ENCODE assay signal across 11 cellular contexts in the genomic region with DNA sequence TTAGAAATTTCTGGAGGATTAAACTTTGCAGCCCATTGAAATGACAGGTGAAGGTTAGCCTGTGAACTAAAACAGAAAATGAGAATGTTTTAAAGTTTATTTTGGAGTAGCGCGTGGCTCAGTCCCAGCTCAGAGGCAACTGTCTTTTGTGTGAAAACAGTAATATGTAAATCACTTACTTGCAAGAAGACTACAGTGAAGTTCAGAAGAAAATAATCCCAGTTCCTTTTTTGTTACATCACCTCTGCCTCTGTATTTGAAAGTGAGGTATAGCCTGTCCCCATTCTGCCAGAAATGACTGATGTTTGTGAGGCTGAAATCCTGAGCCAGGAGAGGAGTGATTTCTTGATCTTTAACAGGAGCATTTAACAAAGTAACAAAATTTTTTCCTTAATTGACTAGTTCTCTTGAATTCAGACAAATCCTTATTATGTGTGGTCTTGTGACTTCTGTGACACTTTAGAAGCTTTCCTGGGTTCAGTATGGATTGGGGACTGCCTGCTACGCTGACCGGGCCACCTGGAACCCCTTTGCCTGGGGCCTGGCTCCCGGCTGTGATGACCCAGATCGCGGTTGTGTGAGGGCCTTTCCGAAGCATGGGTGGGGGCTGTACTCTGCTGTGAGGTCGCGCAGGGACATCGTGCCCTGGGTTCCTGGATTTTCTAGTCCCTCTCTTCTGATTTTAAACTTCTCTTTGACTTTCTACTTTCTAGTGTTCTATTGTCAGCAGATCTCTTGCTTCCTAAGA. TPM values are rescaled to one million over a fixed set of nuclear protein-coding genes. Genes with fewer than 3 reads are reported as not detected.
DNase-seq lines count a peak whose midpoint lies in the region; ATAC-seq and TF ChIP-seq lines count a peak whose summit lies in the region.
"Had no signal": no experiment of that assay in that cellular context is flagged by ENCODE, and none has a peak within 500 bp of the region (broad histone marks: within the 10 kb centered on the region; RNA-seq: fewer than 3 reads in every experiment).

No MANE protein-coding gene starts in this region.

- ATAC-seq in GM18867 (IDR thresholded peaks at IDR 0.05; ENCODE audit: unreplicated experiment) (peak; percentile 100), GM21515 (IDR thresholded peaks at IDR 0.05; ENCODE audit: unreplicated experiment) (peak; percentile 99), HG03066 (IDR thresholded peaks at IDR 0.05; ENCODE audit: low read depth, unreplicated experiment) (peak; percentile 100), left cardiac atrium (no peak)
- ATAC-seq: activated CD4-positive, CD25-positive, alpha-beta regulatory T cell treated with anti-CD3 and anti-CD28 coated beads, Interleukin-2, amount 50 U/mL, for 24 hours had no signal

- H3K4me3 Mint-ChIP-seq in brain, result peak overlapping the region in 1 of 5 experiments; percentile 4
- H3K4me3 Mint-ChIP-seq: activated naive CD8-positive, alpha-beta T cell treated with anti-CD3 and anti-CD28 coated beads, Interleukin-2, amount 10 ng/mL, durations not matched to agents 7 days and 5 days had no signal

- intact Hi-C loops in left cardiac atrium (cut with DNase I), result no loop called here

- DNase-seq in left cardiac atrium (no peak), glomerular visceral epithelial cell (ENCODE audit: extremely low spot score) (no peak), SKM-1 (lab: John Stamatoyannopoulos, UW; ENCODE audit: unreplicated experiment) (no peak)
- DNase-seq in activated effector memory CD4-positive, alpha-beta T cell treated with anti-CD3 and anti-CD28 coated beads, Interleukin-2, amount 50 U/mL, for 16 hours, result no peak
- DNase-seq: activated naive CD8-positive, alpha-beta T cell treated with anti-CD3 and anti-CD28 coated beads, Interleukin-2, amount 10 ng/mL, durations not matched to agents 7 days and 5 days; MM.1S had no signal

- no peaks in the 10 kb centered on the region for H3K27me3 Mint-ChIP-seq in brain
- H3K27me3 Mint-ChIP-seq: activated naive CD8-positive, alpha-beta T cell treated with anti-CD3 and anti-CD28 coated beads, Interleukin-2, amount 10 ng/mL, durations not matched to agents 7 days and 5 days had no signal

- peaks cover 53% of the 10 kb centered on the region for H3K4me1 Mint-ChIP-seq in brain
- H3K4me1 Mint-ChIP-seq: activated naive CD8-positive, alpha-beta T cell treated with anti-CD3 and anti-CD28 coated beads, Interleukin-2, amount 10 ng/mL, durations not matched to agents 7 days and 5 days had no signal

- peaks cover 0 to 8% (median under 1%) of the 10 kb centered on the region in 5 experiments for H3K9me3 Mint-ChIP-seq in brain
- H3K9me3 Mint-ChIP-seq: activated naive CD8-positive, alpha-beta T cell treated with anti-CD3 and anti-CD28 coated beads, Interleukin-2, amount 10 ng/mL, durations not matched to agents 7 days and 5 days had no signal

- TF ChIP-seq CTCF in brain (conservative IDR thresholded peaks at IDR 0.05), result no peak

- peaks cover 64% of the 10 kb centered on the region for H3K36me3 Mint-ChIP-seq in brain

- peak overlapping the region in 4 of 5 experiments; percentile 51 to 88 (median 84) for H3K27ac Mint-ChIP-seq in brain
- H3K27ac Mint-ChIP-seq: activated naive CD8-positive, alpha-beta T cell treated with anti-CD3 and anti-CD28 coated beads, Interleukin-2, amount 10 ng/mL, durations not matched to agents 7 days and 5 days had no signal

RNA-seq across cellular contexts. Expression of gene TRAPPC12, which starts 24.3 kb away (rescaled TPM):
- 79.4 TPM for polyA plus RNA-seq in brain (ENCODE audit: insufficient read depth, low read depth, low replicate concordance)
- 10 to 100 TPM; 76.2 to 86.3 TPM for total RNA-seq in left cardiac atrium

RNA-seq across cellular contexts. Expression of gene EIPR1, which starts 26.1 kb away (rescaled TPM):
- 47.6 TPM for polyA plus RNA-seq in brain (ENCODE audit: insufficient read depth, low read depth, low replicate concordance)
- total RNA-seq in left cardiac atrium, result 10 to 100 TPM; 11.0 to 11.4 TPM

Comparison
In these comparisons a context has a peak if more than half of its experiments do, and no peak if none do; other contexts are left out.
1. ATAC-seq: peak in GM18867 (single experiment), GM21515 (single experiment) and HG03066 (single experiment); none in left cardiac atrium (0 of 2).